ENCODE assay signal across 8 cellular contexts in the genomic region with DNA sequence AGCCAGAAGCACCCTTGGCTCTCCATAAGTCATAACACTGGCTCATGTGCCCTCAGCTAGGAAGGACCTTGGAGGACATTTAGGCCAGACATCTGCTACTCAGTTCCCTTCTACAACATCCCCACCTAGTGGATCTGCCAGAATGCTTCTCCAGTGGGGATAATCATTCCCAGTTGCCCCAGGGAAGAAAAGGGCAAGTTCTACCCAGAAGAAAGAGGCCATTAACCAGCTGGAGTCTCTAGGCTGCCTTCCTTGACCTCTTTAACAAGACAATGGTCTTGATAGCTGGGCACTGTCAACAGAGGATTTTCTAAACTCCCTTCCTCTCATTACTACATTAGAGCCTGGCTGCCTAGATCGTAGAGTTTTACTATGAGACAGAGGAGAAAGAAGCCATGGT. TPM values are rescaled to one million over a fixed set of nuclear protein-coding genes. Genes with fewer than 3 reads are reported as not detected.
DNase-seq lines count a peak whose midpoint lies in the region; ATAC-seq and TF ChIP-seq lines count a peak whose summit lies in the region.

No MANE protein-coding gene starts in this region.

- DNase-seq in Right ventricle myocardium superior = no peak
- DNase-seq in cardiac septum (ENCODE audit: low spot score) = no peak
- peak; percentile 50 to 69 for DNase-seq in SJCRH30
- peak; percentile 46 to 71 for DNase-seq in cardiac muscle cell (ENCODE audit: low read depth in 1 of 2, low spot score in 1 of 2)
- no peak for DNase-seq in upper lobe of right lung
- no peak for DNase-seq in effector memory CD8-positive, alpha-beta T cell
- no peak for DNase-seq in activated CD8-positive, alpha-beta memory T cell treated with anti-CD3 and anti-CD28 coated beads, Interleukin-2, amount 50 U/mL, for 48 hours

- H3K4me1 Mint-ChIP-seq in effector memory CD8-positive, alpha-beta T cell (ENCODE audit: low read depth in 2 of 2) = no peaks in the 10 kb centered on the region

- ATAC-seq in Right ventricle myocardium superior (ENCODE audit: poor library complexity) (peak; percentile 52), upper lobe of right lung (peak; percentile 81), GM18517 (IDR thresholded peaks at IDR 0.05; ENCODE audit: unreplicated experiment) (no peak)
- ATAC-seq in effector memory CD8-positive, alpha-beta T cell (replicated peaks) = no peak

- H3K9me3 ChIP-seq in SJCRH30 (replicated peaks) (no peaks in the 10 kb centered on the region), cardiac muscle cell (ENCODE audit: low read depth) (no peaks in the 10 kb centered on the region), upper lobe of right lung (no peaks in the 10 kb centered on the region)

- H3K27ac ChIP-seq in SJCRH30 (no peak overlapping the region), cardiac muscle cell (no peak overlapping the region), upper lobe of right lung (no peak overlapping the region)

- no peaks in the 10 kb centered on the region for H3K4me1 ChIP-seq in SJCRH30
- H3K4me1 ChIP-seq in cardiac muscle cell (ENCODE audit: low read depth) = no peaks in the 10 kb centered on the region
- no peaks in the 10 kb centered on the region for H3K4me1 ChIP-seq in upper lobe of right lung

- intact Hi-C loops in Right ventricle myocardium superior (cut with DNase I) (no loop called here), cardiac septum (cut with DNase I) (loop anchor here (10.0 kb wide), 2 partner anchors 404 to 504 kb away; a partner anchor contains a TSS), upper lobe of right lung (cut with DNase I) (no loop called here)

- no peaks in the 10 kb centered on the region for H3K27me3 ChIP-seq in SJCRH30
- H3K27me3 ChIP-seq in cardiac muscle cell = no peaks in the 10 kb centered on the region
- no peaks in the 10 kb centered on the region for H3K27me3 ChIP-seq in upper lobe of right lung

- no peaks in the 10 kb centered on the region for H3K36me3 ChIP-seq in SJCRH30
- H3K36me3 ChIP-seq in cardiac muscle cell = no peaks in the 10 kb centered on the region
- H3K36me3 ChIP-seq in upper lobe of right lung = no peaks in the 10 kb centered on the region

- no peaks in the 10 kb centered on the region for H3K36me3 Mint-ChIP-seq in effector memory CD8-positive, alpha-beta T cell (ENCODE audit: insufficient read depth)

- no peak overlapping the region for H3K4me3 Mint-ChIP-seq in effector memory CD8-positive, alpha-beta T cell

- H3K9me3 Mint-ChIP-seq in effector memory CD8-positive, alpha-beta T cell = peaks cover 0 to 4% of the 10 kb centered on the region in 2 donors

- TF ChIP-seq CTCF in cardiac muscle cell (IDR thresholded peaks at IDR 0.05; ENCODE audit: low read depth, low read length) = peak; percentile 68
- TF ChIP-seq CTCF in upper lobe of right lung (IDR thresholded peaks at IDR 0.05) = peak; percentile 47

- H3K27me3 Mint-ChIP-seq in effector memory CD8-positive, alpha-beta T cell = peaks cover 8 to 20% of the 10 kb centered on the region in 2 donors

- H3K27ac Mint-ChIP-seq in effector memory CD8-positive, alpha-beta T cell = no peak overlapping the region

- H3K4me3 ChIP-seq in SJCRH30 (no peak overlapping the region), cardiac muscle cell (no peak overlapping the region), upper lobe of right lung (no peak overlapping the region)

RNA-seq across cellular contexts. Expression of a gene that starts 42.0 kb away (rescaled TPM):
- total RNA-seq in Right ventricle myocardium superior (2.3 TPM), cardiac septum (5.0 TPM), cardiac muscle cell (4.8 and 7.2 TPM in 2 replicates), upper lobe of right lung (0.84 TPM)
- 10.8 and 12.0 TPM in 2 replicates for total RNA-seq in SJCRH30 (2014; rRNA removed; shearing (Covaris generic))
- polyA plus RNA-seq in cardiac muscle cell = 8.7 and 12.6 TPM in 2 replicates

Comparison
In these comparisons a context has a peak if more than half of its experiments do, and no peak if none do; other contexts are left out.
1. DNase-seq: peak in SJCRH30 (2 of 2) and cardiac muscle cell (2 of 2); none in Right ventricle myocardium superior (single experiment), cardiac septum (single experiment), upper lobe of right lung (single experiment), effector memory CD8-positive, alpha-beta T cell (0 of 3) and activated CD8-positive, alpha-beta memory T cell treated with anti-CD3 and anti-CD28 coated beads, Interleukin-2, amount 50 U/mL, for 48 hours (single experiment).
2. ATAC-seq: peak in Right ventricle myocardium superior (single experiment) and upper lobe of right lung (single experiment); none in GM18517 (single experiment) and effector memory CD8-positive, alpha-beta T cell (single experiment).